Comparison of ENCODE assay signal across 1 cellular context in the genomic region with DNA sequence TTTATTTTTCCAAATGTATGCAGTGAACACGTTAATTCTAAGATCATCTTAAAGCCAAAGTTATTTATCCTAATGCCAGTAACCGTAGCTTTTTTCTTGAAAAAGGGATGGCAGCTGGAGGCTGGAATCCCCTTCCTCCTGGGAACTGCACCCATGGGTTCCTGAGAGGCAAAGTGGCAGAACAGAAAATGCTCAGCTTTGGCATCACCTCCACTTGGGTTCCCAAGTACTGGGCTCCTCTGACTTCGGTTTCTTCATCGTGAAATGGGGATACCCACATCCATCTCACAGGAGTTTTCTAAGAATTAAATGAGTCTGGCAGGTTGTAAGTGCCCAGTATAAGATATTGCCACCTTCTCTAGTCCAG.
TF ChIP-seq lines count a peak whose summit lies in the region.

No MANE protein-coding gene starts in this region.

TF ChIP-seq in GM23338, 12 proteins besides CTCF, POLR2A, EP300 and RAD21 (continued from another document):
- TF ChIP-seq CREB1 (CRISPR knock-in tag; IDR thresholded peaks at IDR 0.05; ENCODE audit: low read depth) (no peak), STAT1 (IDR thresholded peaks at IDR 0.05; ENCODE audit: unreplicated experiment) (no peak)
